In genomic region chr1:66607458-66607857, GRCh38 we compare ENCODE assay signal across 1 cellular context.
TF ChIP-seq lines count a peak whose summit lies in the region.

No MANE protein-coding gene starts in this region.

TF ChIP-seq in GM23338, 12 proteins besides CTCF, POLR2A, EP300 and RAD21 (continued from another document):
- TF ChIP-seq REST (IDR thresholded peaks at IDR 0.05; ENCODE audit: unreplicated experiment): no peak
- no peak for TF ChIP-seq EZH2phosphoT487 (IDR thresholded peaks at IDR 0.05; ENCODE audit: unreplicated experiment)
- no peak for TF ChIP-seq NANOG (IDR thresholded peaks at IDR 0.05; ENCODE audit: borderline replicate concordance)
